In the genomic region with DNA sequence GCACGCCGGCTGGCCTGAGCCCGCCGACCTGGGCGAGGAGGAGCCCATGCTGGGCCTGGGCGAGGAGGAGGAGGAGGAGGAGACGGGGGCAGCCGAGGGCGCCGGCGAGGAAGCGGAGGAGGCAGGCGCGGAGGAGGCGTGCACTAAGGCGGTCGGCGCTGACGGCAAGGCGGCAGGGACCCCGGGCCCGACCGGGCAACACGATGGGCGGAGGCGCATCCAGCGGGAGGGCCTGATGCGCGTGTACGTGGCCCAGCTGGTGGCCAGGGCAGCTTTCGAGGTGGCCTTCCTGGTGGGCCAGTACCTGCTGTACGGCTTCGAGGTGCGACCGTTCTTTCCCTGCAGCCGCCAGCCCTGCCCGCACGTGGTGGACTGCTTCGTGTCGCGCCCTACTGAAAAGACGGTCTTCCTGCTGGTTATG, we compare ENCODE assay signal across 1 cellular context.
TF ChIP-seq lines count a peak whose summit lies in the region.

No MANE protein-coding gene starts in this region.

TF ChIP-seq in K562, 482 proteins besides CTCF, POLR2A, EP300 and RAD21:
- TF ChIP-seq HMGN3 (IDR thresholded peaks at IDR 0.05; ENCODE audit: borderline replicate concordance, extremely low read depth, insufficient read length, low read depth, low read length), result no peak
- TF ChIP-seq CTBP1 (IDR thresholded peaks at IDR 0.05; ENCODE audit: borderline replicate concordance), result no peak
- TF ChIP-seq POLR2G (IDR thresholded peaks at IDR 0.05; ENCODE audit: low read depth, low read length), result 0 out of 2 replicates have a peak, but pooled peaks have one; percentile 0
- TF ChIP-seq, protein P1, sequence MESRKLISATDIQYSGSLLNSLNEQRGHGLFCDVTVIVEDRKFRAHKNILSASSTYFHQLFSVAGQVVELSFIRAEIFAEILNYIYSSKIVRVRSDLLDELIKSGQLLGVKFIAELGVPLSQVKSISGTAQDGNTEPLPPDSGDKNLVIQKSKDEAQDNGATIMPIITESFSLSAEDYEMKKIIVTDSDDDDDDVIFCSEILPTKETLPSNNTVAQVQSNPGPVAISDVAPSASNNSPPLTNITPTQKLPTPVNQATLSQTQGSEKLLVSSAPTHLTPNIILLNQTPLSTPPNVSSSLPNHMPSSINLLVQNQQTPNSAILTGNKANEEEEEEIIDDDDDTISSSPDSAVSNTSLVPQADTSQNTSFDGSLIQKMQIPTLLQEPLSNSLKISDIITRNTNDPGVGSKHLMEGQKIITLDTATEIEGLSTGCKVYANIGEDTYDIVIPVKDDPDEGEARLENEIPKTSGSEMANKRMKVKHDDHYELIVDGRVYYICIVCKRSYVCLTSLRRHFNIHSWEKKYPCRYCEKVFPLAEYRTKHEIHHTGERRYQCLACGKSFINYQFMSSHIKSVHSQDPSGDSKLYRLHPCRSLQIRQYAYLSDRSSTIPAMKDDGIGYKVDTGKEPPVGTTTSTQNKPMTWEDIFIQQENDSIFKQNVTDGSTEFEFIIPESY (CRISPR knock-in tag; IDR thresholded peaks at IDR 0.05), result 0 out of 2 replicates have a peak, but pooled peaks have one; percentile 39
- TF ChIP-seq CEBPG (CRISPR knock-in tag; IDR thresholded peaks at IDR 0.05), result no peak
- TF ChIP-seq CEBPG (tag; conservative IDR thresholded peaks at IDR 0.05 in 1 of 2, IDR thresholded peaks at IDR 0.05 in 1 of 2), result no peak
- TF ChIP-seq CBFA2T3 (IDR thresholded peaks at IDR 0.05), result no peak
- TF ChIP-seq KLF10 (CRISPR knock-in tag; IDR thresholded peaks at IDR 0.05), result no peak
- TF ChIP-seq NFATC3 (IDR thresholded peaks at IDR 0.05), result no peak
